Comparison of ENCODE assay signal across 2 cellular contexts in genomic region chrX:48496660-48497059, GRCh38.
TF ChIP-seq lines count a peak whose summit lies in the region.

No MANE protein-coding gene starts in this region.

TF ChIP-seq in A549, 52 proteins besides CTCF, POLR2A, EP300 and RAD21:
- no peak for TF ChIP-seq FOSL2 (IDR thresholded peaks at IDR 0.05)
- TF ChIP-seq FOSL2 (CRISPR knock-in tag; IDR thresholded peaks at IDR 0.05), result no peak
- TF ChIP-seq MYC (IDR thresholded peaks at IDR 0.05; ENCODE audit: borderline replicate concordance, low read length), result no peak
- TF ChIP-seq PBX3 (IDR thresholded peaks at IDR 0.05), result no peak
- TF ChIP-seq, protein P1, sequence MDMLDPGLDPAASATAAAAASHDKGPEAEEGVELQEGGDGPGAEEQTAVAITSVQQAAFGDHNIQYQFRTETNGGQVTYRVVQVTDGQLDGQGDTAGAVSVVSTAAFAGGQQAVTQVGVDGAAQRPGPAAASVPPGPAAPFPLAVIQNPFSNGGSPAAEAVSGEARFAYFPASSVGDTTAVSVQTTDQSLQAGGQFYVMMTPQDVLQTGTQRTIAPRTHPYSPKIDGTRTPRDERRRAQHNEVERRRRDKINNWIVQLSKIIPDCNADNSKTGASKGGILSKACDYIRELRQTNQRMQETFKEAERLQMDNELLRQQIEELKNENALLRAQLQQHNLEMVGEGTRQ (IDR thresholded peaks at IDR 0.05), result 0 out of 2 replicates have a peak, but pooled peaks have one; percentile 5
- TF ChIP-seq HOXB13 (CRISPR knock-in tag; IDR thresholded peaks at IDR 0.05; ENCODE audit: low read depth), result no peak
- no peak for TF ChIP-seq CEBPB (IDR thresholded peaks at IDR 0.05)
- no peak for TF ChIP-seq GATA3 (IDR thresholded peaks at IDR 0.05; ENCODE audit: borderline replicate concordance)

TF ChIP-seq in IMR-90, 13 proteins besides CTCF, POLR2A, EP300 and RAD21:
- TF ChIP-seq SMC3 (IDR thresholded peaks at IDR 0.05; ENCODE audit: low read depth, low read length) (no peak), CEBPB (IDR thresholded peaks at IDR 0.05; ENCODE audit: low read depth, low read length) (no peak)
- TF ChIP-seq, protein P1 (IDR thresholded peaks at IDR 0.05; ENCODE audit: low read depth, low read length), result peak; percentile 45; the same call in 1 of the 2 replicates
